11 cellular contexts compared by ENCODE assay signal in genomic region chr3:10017636-10018292, GRCh38. TPM values are rescaled to one million over a fixed set of nuclear protein-coding genes. Genes with fewer than 3 reads are reported as not detected.
DNase-seq lines count a peak whose midpoint lies in the region; ATAC-seq and TF ChIP-seq lines count a peak whose summit lies in the region.
"Had no signal": no experiment of that assay in that cellular context is flagged by ENCODE, and none has a peak within 500 bp of the region (broad histone marks: within the 10 kb centered on the region; RNA-seq: fewer than 3 reads in every experiment).

No MANE protein-coding gene starts in this region.

- H3K4me3 Mint-ChIP-seq in memory B cell (no peak overlapping the region), chondrocyte (ENCODE audit: unreplicated experiment) (no peak overlapping the region)

- ATAC-seq in memory B cell (ENCODE audit: low read depth), result no peak
- ATAC-seq in GM18909 (IDR thresholded peaks at IDR 0.05; ENCODE audit: poor library complexity, unreplicated experiment), result no peak
- no peak for ATAC-seq in HG03521 (IDR thresholded peaks at IDR 0.05; ENCODE audit: unreplicated experiment)

- peak; percentile 36 for DNase-seq in AG08395 (ENCODE audit: low spot score)
- DNase-seq in HS-5 (ENCODE audit: low read depth), result peak; percentile 55
- peak; percentile 17 for DNase-seq in activated CD8-positive, alpha-beta memory T cell treated with anti-CD3 and anti-CD28 coated beads, Interleukin-2, amount 50 U/mL, for 24 hours (ENCODE audit: extremely low read depth)
- DNase-seq in memory B cell (ENCODE audit: low spot score in 2 of 2), result no peak
- no peak for DNase-seq in GDM1 (lab: John Stamatoyannopoulos, UW)
- no peak for DNase-seq in chondrocyte (ENCODE audit: low spot score)
- DNase-seq: central memory CD4-positive, alpha-beta T cell; NCI-H187 treated with DMSO at 0.1 percent for 48 hours; occipital lobe had no signal

- H3K36me3 Mint-ChIP-seq in memory B cell (peaks cover 11% of the 10 kb centered on the region), chondrocyte (ENCODE audit: low read depth) (peaks cover 6% of the 10 kb centered on the region)

- no peak for TF ChIP-seq CTCF in chondrocyte (IDR thresholded peaks at IDR 0.05)

- H3K27me3 Mint-ChIP-seq in memory B cell, result no peaks in the 10 kb centered on the region
- H3K27me3 Mint-ChIP-seq in chondrocyte (ENCODE audit: low read depth), result no peaks in the 10 kb centered on the region

- H3K27ac Mint-ChIP-seq in memory B cell (peak overlapping the region; percentile 68), chondrocyte (ENCODE audit: unreplicated experiment) (no peak overlapping the region)

- peaks cover 2% of the 10 kb centered on the region for H3K4me1 Mint-ChIP-seq in memory B cell
- peaks cover 20% of the 10 kb centered on the region for H3K4me1 Mint-ChIP-seq in chondrocyte (ENCODE audit: low read depth)

- H3K9me3 Mint-ChIP-seq in memory B cell (no peaks in the 10 kb centered on the region), chondrocyte (ENCODE audit: low read depth) (no peaks in the 10 kb centered on the region)

RNA-seq across cellular contexts. Expression of gene FANCD2, which starts 8.5 kb away (rescaled TPM):
- total RNA-seq in chondrocyte, result 3.6 to 8.1 TPM (median 3.6 TPM) in 3 replicates

RNA-seq across cellular contexts. Expression of gene EMC3, which starts 31.1 kb away (rescaled TPM):
- 51.5 to 60.0 TPM (median 52.9 TPM) in 3 replicates for total RNA-seq in chondrocyte

Comparison
In these comparisons a context has a peak if more than half of its experiments do, and no peak if none do; other contexts are left out.
1. DNase-seq: peak in AG08395 (single experiment), HS-5 (single experiment) and activated CD8-positive, alpha-beta memory T cell treated with anti-CD3 and anti-CD28 coated beads, Interleukin-2, amount 50 U/mL, for 24 hours (single experiment); none in memory B cell (0 of 2), GDM1 (single experiment) and chondrocyte (single experiment).